ENCODE assay signal across 16 cellular contexts in the genomic region with DNA sequence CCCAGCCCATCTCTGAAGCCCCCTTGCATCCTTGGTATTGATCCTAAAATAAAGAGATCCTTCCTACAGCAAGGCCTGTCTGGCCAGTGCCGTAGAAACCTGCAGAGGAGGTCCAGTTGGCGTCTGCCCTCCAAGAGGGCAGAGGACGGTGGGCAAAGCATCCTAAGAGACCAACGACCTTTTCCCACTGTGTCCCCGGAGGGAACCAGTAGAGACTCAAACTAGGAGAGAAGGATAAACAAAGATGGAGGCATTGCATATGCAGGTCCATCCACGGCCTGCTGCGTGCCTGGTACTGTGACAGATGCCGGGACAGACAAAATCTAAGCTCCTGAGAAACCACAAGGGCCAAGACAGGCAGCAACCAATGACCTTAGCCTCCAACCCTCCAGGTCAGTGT. TPM values are rescaled to one million over a fixed set of nuclear protein-coding genes. Genes with fewer than 3 reads are reported as not detected.
DNase-seq lines count a peak whose midpoint lies in the region; ATAC-seq, FAIRE-seq and TF ChIP-seq lines count a peak whose summit lies in the region.
"Had no signal": no experiment of that assay in that cellular context is flagged by ENCODE, and none has a peak within 500 bp of the region (broad histone marks: within the 10 kb centered on the region; RNA-seq: fewer than 3 reads in every experiment).

No MANE protein-coding gene starts in this region.

- no peak overlapping the region for H4K12ac ChIP-seq in trophoblast cell (ENCODE audit: low read depth, low read length)

- CTCF ChIA-PET in mammary epithelial cell (lab: Charles Lee; ENCODE audit: low non-redundant PET), result no interaction called here

- H3K36me3 ChIP-seq in breast epithelium (no peaks in the 10 kb centered on the region), mammary epithelial cell (ENCODE audit: insufficient read depth, low read length) (no peaks in the 10 kb centered on the region), muscle layer of colon (ENCODE audit: insufficient read depth, low read length) (peaks cover 6% of the 10 kb centered on the region), thymus (ENCODE audit: control insufficient read depth, insufficient read depth) (peaks cover 4% of the 10 kb centered on the region), small intestine (ENCODE audit: control insufficient read depth in 2 of 2, insufficient read depth in 2 of 2, low read length in 2 of 2) (no peaks in the 10 kb centered on the region), trophoblast cell (ENCODE audit: control insufficient read depth in 1 of 2, insufficient read depth in 2 of 2, low read length in 2 of 2) (peaks cover 7 to 11% of the 10 kb centered on the region in 2 experiments)

- H3K9ac ChIP-seq in mammary epithelial cell (ENCODE audit: insufficient read depth, low read length) (no peak overlapping the region), muscle layer of colon (ENCODE audit: low read length) (peak overlapping the region; percentile 11), trophoblast cell (ENCODE audit: low read length) (no peak overlapping the region)

- H3K23ac ChIP-seq in trophoblast cell (ENCODE audit: low read length), result no peak overlapping the region

- H3K14ac ChIP-seq in trophoblast cell (ENCODE audit: low read length), result no peak overlapping the region

- H3K18ac ChIP-seq in trophoblast cell (ENCODE audit: low read length), result no peak overlapping the region

- peaks cover 4 to 19% of the 10 kb centered on the region in 2 donors for H3K4me1 ChIP-seq in breast epithelium
- peaks cover 38% of the 10 kb centered on the region for H3K4me1 ChIP-seq in mammary epithelial cell (ENCODE audit: insufficient read depth, low read length)
- peaks cover 58% of the 10 kb centered on the region for H3K4me1 ChIP-seq in muscle layer of colon (ENCODE audit: insufficient read depth, low read length)
- H3K4me1 ChIP-seq in thymus (ENCODE audit: control insufficient read depth, insufficient read depth, low read length), result peaks cover 20% of the 10 kb centered on the region
- peaks cover 0 to 4% of the 10 kb centered on the region in 2 donors for H3K4me1 ChIP-seq in small intestine (ENCODE audit: control insufficient read depth in 2 of 2, insufficient read depth in 1 of 2, low read depth in 1 of 2, low read length in 1 of 2)
- H3K4me1 ChIP-seq in trophoblast cell (ENCODE audit: control insufficient read depth in 1 of 2, insufficient read depth in 2 of 2, low read length in 2 of 2), result peaks cover 9 to 20% of the 10 kb centered on the region in 2 experiments

- no peak overlapping the region for H4K8ac ChIP-seq in trophoblast cell (ENCODE audit: low read depth, low read length)

- TF ChIP-seq CTCF in breast epithelium (IDR thresholded peaks at IDR 0.05), result no peak
- TF ChIP-seq CTCF in mammary epithelial cell (conservative IDR thresholded peaks at IDR 0.05 in 1 of 2, IDR thresholded peaks at IDR 0.05 in 1 of 2; ENCODE audit: extremely low read depth in 1 of 2, insufficient read depth in 1 of 2, low read depth in 1 of 2, low read length in 2 of 2), result no peak
- TF ChIP-seq CTCF in coronary artery (IDR thresholded peaks at IDR 0.05), result no peak

- dilution Hi-C loops in mammary epithelial cell (cut with HindIII; ENCODE audit: low sequenced_read_pairs), result no loop called here

- in situ Hi-C loops in mammary epithelial cell (cut with MboI; ENCODE audit: low sequenced_read_pairs in 2 of 2), result no loop called here

- no peaks in the 10 kb centered on the region for H4K20me1 ChIP-seq in mammary epithelial cell (ENCODE audit: insufficient read depth, low read length)

- H3K27me3 ChIP-seq in breast epithelium (no peaks in the 10 kb centered on the region), mammary epithelial cell (ENCODE audit: insufficient read depth, low read length) (no peaks in the 10 kb centered on the region), muscle layer of colon (ENCODE audit: control insufficient read depth in 1 of 2, insufficient read depth in 2 of 2, low read length in 2 of 2) (no peaks in the 10 kb centered on the region), thymus (ENCODE audit: control insufficient read depth, insufficient read depth) (no peaks in the 10 kb centered on the region), small intestine (ENCODE audit: control insufficient read depth in 2 of 2, insufficient read depth in 2 of 2, low read length in 2 of 2) (no peaks in the 10 kb centered on the region), trophoblast cell (ENCODE audit: insufficient read depth, low read length) (no peaks in the 10 kb centered on the region)

- H3K4me3 ChIP-seq in breast epithelium (no peak overlapping the region), mammary epithelial cell (replicated peaks in 1 of 3; ENCODE audit: insufficient read depth in 1 of 3, low read depth in 2 of 3, low read length in 3 of 3) (no peak overlapping the region), coronary artery (no peak overlapping the region), muscle layer of colon (ENCODE audit: low read depth in 1 of 2, low read length in 2 of 2) (no peak overlapping the region), thymus (ENCODE audit: low read length) (no peak overlapping the region), small intestine (ENCODE audit: low read depth in 1 of 2, low read length in 2 of 2) (no peak overlapping the region), trophoblast cell (ENCODE audit: low read depth, low read length) (no peak overlapping the region)

- no peak overlapping the region for H2AK5ac ChIP-seq in trophoblast cell (ENCODE audit: low read length)

- BruUV-seq in mammary epithelial cell (replicated peaks; lab: Mats Ljungman, UMichigan), result no TSS peak

- H3K79me2 ChIP-seq in mammary epithelial cell (ENCODE audit: insufficient read depth, low read length) (peaks cover 75% of the 10 kb centered on the region), trophoblast cell (ENCODE audit: control insufficient read depth, insufficient read depth, low read length, poor library complexity) (peaks cover 11% of the 10 kb centered on the region)

- H3K4ac ChIP-seq in trophoblast cell (ENCODE audit: low read depth, low read length), result no peak overlapping the region

- H3K79me1 ChIP-seq in trophoblast cell (ENCODE audit: low read length), result peaks cover 16% of the 10 kb centered on the region

- no peak for TF ChIP-seq POLR2A in breast epithelium (IDR thresholded peaks at IDR 0.05)

- DNase-seq in breast epithelium (ENCODE audit: low spot score in 2 of 2) (no peak), mammary epithelial cell (no peak), coronary artery (ENCODE audit: low spot score) (no peak), small intestine (no peak), trophoblast cell (no peak)
- DNase-seq: 8988T; activated CD4-positive, alpha-beta T cell treated with anti-CD3 and anti-CD28 coated beads for 48 hours; activated T-cell treated with anti-CD3 and anti-CD28 coated beads, Interleukin-2, amount 50 U/mL, for 1 hour; CD8-positive, alpha-beta memory T cell; NCI-H2081; NCI-H774; stimulated activated CD4-positive, alpha-beta T cell treated with anti-CD3 and anti-CD28 coated beads, Interleukin-1b, Interleukin-23, amount 100 ng/mL, for 48 hours had no signal

- H3K27ac ChIP-seq in breast epithelium (peak overlapping the region; percentile 87 to 89), mammary epithelial cell (ENCODE audit: insufficient read depth, low read depth, low read length) (no peak overlapping the region), coronary artery (peak overlapping the region; percentile 42 to 100), muscle layer of colon (ENCODE audit: low read depth, low read length) (no peak overlapping the region), thymus (ENCODE audit: low read depth) (peak overlapping the region; percentile 19), small intestine (ENCODE audit: low read depth in 1 of 2, low read length in 1 of 2) (peak overlapping the region in 1 of 2 donors; percentile 11), trophoblast cell (ENCODE audit: low read depth, low read length) (no peak overlapping the region)

- intact Hi-C loops in breast epithelium (cut with DNase I; ENCODE audit: low total_unique reads), result no loop called here
- intact Hi-C loops in mammary epithelial cell (cut with micrococcal nuclease), result no loop called here

- H2AFZ ChIP-seq in mammary epithelial cell (ENCODE audit: low read depth, low read length) (no peak overlapping the region), trophoblast cell (ENCODE audit: insufficient read depth, low read length, poor library complexity) (no peak overlapping the region)

- H3K4me2 ChIP-seq in mammary epithelial cell (ENCODE audit: insufficient read depth, low read depth, low read length), result no peak overlapping the region
- H3K4me2 ChIP-seq in trophoblast cell (ENCODE audit: low read length), result no peak overlapping the region

- no peak overlapping the region for H2BK12ac ChIP-seq in trophoblast cell (ENCODE audit: low read length)

- no peak overlapping the region for H2BK120ac ChIP-seq in trophoblast cell (ENCODE audit: insufficient read depth, low read length, poor library complexity)

- no peak for FAIRE-seq in small intestine (lab: Jason Lieb, UNC)
- FAIRE-seq: colon had no signal

- H4K91ac ChIP-seq in trophoblast cell (ENCODE audit: low read depth, low read length), result no peak overlapping the region

- H3K9me3 ChIP-seq in breast epithelium (no peaks in the 10 kb centered on the region), mammary epithelial cell (replicated peaks; ENCODE audit: insufficient read depth, low read length) (no peaks in the 10 kb centered on the region), muscle layer of colon (ENCODE audit: low read length) (no peaks in the 10 kb centered on the region), thymus (ENCODE audit: control insufficient read depth) (no peaks in the 10 kb centered on the region), small intestine (ENCODE audit: control insufficient read depth, low read depth) (no peaks in the 10 kb centered on the region), trophoblast cell (ENCODE audit: insufficient read depth, low read depth, low read length) (peaks cover 2% of the 10 kb centered on the region)

- no peak for ATAC-seq in HG02610 (IDR thresholded peaks at IDR 0.05; ENCODE audit: unreplicated experiment)

- 89% methylated on average over 7 of the region's 8 CpGs for WGBS in mammary epithelial cell (ENCODE audit: low coverage, missing lambda C conversion rate)
- 97% methylated on average over 8 of the region's 8 CpGs for WGBS in thymus
- WGBS in small intestine, 3 donors, result 85 to 94% (median 91%) methylated on average over 8 of the region's 8 CpGs
- WGBS in trophoblast cell (ENCODE audit: extremely low coverage, insufficient coverage, insufficient read length), result no CpG with 5 or more reads among the region's 8 CpGs

- H2BK5ac ChIP-seq in trophoblast cell (ENCODE audit: low read depth, low read length, poor library complexity), result no peak overlapping the region

RNA-seq across cellular contexts. Expression of a gene that starts 3.8 kb away (rescaled TPM):
- total RNA-seq in breast epithelium (10 to 100 TPM; 11.4 to 15.8 (median 12.1) TPM), mammary epithelial cell (10 to 100 TPM; 24.1 to 27.2 TPM)
- polyA plus RNA-seq in mammary epithelial cell (6.4 TPM), thymus (17.5 TPM), small intestine (1 to 10 TPM in 2 of 3 donors, under 1 TPM in 1; 0.45 to 4.7 (median 1.1) TPM)
- 13.5 TPM for polyA minus RNA-seq in mammary epithelial cell
- 14.2 and 14.8 TPM in 2 replicates for polyA plus RNA-seq in trophoblast cell (2013)

RNA-seq across cellular contexts. Expression of a gene that starts 18.5 kb away (rescaled TPM):
- total RNA-seq in breast epithelium, result 1 to 10 TPM; 2.2 to 6.0 (median 3.9) TPM
- 1 to 10 TPM; 3.3 to 3.8 TPM for total RNA-seq in mammary epithelial cell
- polyA plus RNA-seq in mammary epithelial cell, result 2.5 TPM
- 3.3 TPM for polyA minus RNA-seq in mammary epithelial cell
- 7.0 TPM for polyA plus RNA-seq in thymus
- polyA plus RNA-seq in small intestine, result 1 to 10 TPM; 2.4 to 3.8 (median 2.5) TPM
- polyA plus RNA-seq in trophoblast cell (2013), result 1.9 and 2.1 TPM in 2 replicates

Comparison
In these comparisons a context has a peak if more than half of its experiments do, and no peak if none do; other contexts are left out.
1. H3K27ac ChIP-seq: peak in breast epithelium (2 of 2), coronary artery (2 of 2) and thymus (single experiment); none in mammary epithelial cell (single experiment), muscle layer of colon (single experiment) and trophoblast cell (single experiment).